In the genomic region with DNA sequence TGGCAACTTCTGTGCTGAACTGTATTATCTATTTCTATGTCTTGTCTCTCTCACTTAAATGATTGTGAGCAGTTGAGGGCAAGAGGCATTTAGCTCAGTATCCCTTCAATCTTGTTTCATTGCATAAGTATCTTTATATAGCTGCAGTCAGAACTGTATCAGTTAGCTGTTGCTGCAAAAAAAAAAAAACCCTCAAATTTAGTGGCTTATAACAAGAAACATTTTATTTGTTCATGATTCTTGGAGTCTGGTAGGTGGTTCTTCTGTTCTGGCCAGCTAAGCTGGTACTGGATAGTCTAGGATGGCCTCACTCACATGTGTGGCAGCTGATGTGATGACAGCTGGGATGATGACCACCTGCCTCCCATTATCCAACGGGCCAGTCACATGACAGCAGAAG, we compare ENCODE assay signal across 30 cellular contexts.
"Had no signal": no experiment of that assay in that cellular context is flagged by ENCODE, and none has a peak within 500 bp of the region (broad histone marks: within the 10 kb centered on the region; RNA-seq: fewer than 3 reads in every experiment).

No MANE protein-coding gene starts in this region.

- DNase-seq: glutamatergic neuron; heart left ventricle; hypothalamus; immature natural killer cell; kidney; left colon; left ventricle myocardium inferior; mesendoderm; naive B cell; natural killer cell; nucleus accumbens; pancreas; posterior cingulate gyrus; retina; right cardiac atrium; stimulated activated CD4-positive, alpha-beta T cell treated with anti-CD3 and anti-CD28 coated beads, Interleukin-12 subunit alpha, Interleukin-12 subunit beta, amount 100 ng/mL, for 4 hours; stimulated activated CD4-positive, alpha-beta T cell treated with anti-CD3 and anti-CD28 coated beads, Interleukin-15, amount 100 ng/mL, for 24 hours; stimulated activated CD4-positive, alpha-beta T cell treated with anti-CD3 and anti-CD28 coated beads, Interleukin-2, amount 100 ng/mL, for 24 hours; stimulated activated CD4-positive, alpha-beta T cell treated with anti-CD3 and anti-CD28 coated beads, Interleukin-4, amount 100 ng/mL, for 24 hours; stimulated activated naive CD4-positive, alpha-beta T cell had no signal

- ATAC-seq: heart left ventricle; left colon; natural killer cell; pancreas; right cardiac atrium; stimulated activated effector memory CD8-positive, alpha-beta T cell treated with anti-CD3 and anti-CD28 coated beads, Interleukin-12 subunit alpha, Interleukin-12 subunit beta, amount 100 ng/mL, for 72 hours had no signal

- H3K4me3 ChIP-seq: heart left ventricle, left ventricle myocardium inferior, lung, pancreas, prostate gland, skin epidermis, suprapubic skin, tibial nerve had no signal

- H3K27ac ChIP-seq: heart left ventricle, left ventricle myocardium inferior, pancreas, prostate gland, skin epidermis, suprapubic skin, tibial nerve had no signal

- FAIRE-seq: islet of Langerhans, kidney, pancreas had no signal

- H3K9me3 Mint-ChIP-seq: immature natural killer cell; natural killer cell; stimulated activated effector memory CD8-positive, alpha-beta T cell treated with anti-CD3 and anti-CD28 coated beads, Interleukin-12 subunit alpha, Interleukin-12 subunit beta, amount 100 ng/mL, for 72 hours; stimulated activated naive CD8-positive, alpha-beta T cell treated with anti-CD3 and anti-CD28 coated beads, Interleukin-15, Interleukin-2, amounts not matched to agents 100 ng/mL and 50 ng/mL, for 24 hours; type B pancreatic cell had no signal

- H3K4me1 Mint-ChIP-seq: immature natural killer cell; naive B cell; natural killer cell; stimulated activated effector memory CD8-positive, alpha-beta T cell treated with anti-CD3 and anti-CD28 coated beads, Interleukin-12 subunit alpha, Interleukin-12 subunit beta, amount 100 ng/mL, for 72 hours had no signal

- H3K9me3 ChIP-seq: heart left ventricle, left ventricle myocardium inferior, pancreas, prostate gland, suprapubic skin, tibial nerve had no signal

- H3K27ac Mint-ChIP-seq: immature natural killer cell; mesothelial cell of epicardium; naive B cell; natural killer cell; stimulated activated effector memory CD8-positive, alpha-beta T cell treated with anti-CD3 and anti-CD28 coated beads, Interleukin-12 subunit alpha, Interleukin-12 subunit beta, amount 100 ng/mL, for 72 hours; stimulated activated naive CD8-positive, alpha-beta T cell treated with anti-CD3 and anti-CD28 coated beads, Interleukin-15, Interleukin-2, amounts not matched to agents 100 ng/mL and 50 ng/mL, for 24 hours; type B pancreatic cell had no signal

- H3K27me3 ChIP-seq: tibial nerve had no signal

- H3K36me3 Mint-ChIP-seq: immature natural killer cell; mesothelial cell of epicardium; naive B cell; natural killer cell; stimulated activated effector memory CD8-positive, alpha-beta T cell treated with anti-CD3 and anti-CD28 coated beads, Interleukin-12 subunit alpha, Interleukin-12 subunit beta, amount 100 ng/mL, for 72 hours; type B pancreatic cell had no signal

- H3K36me3 ChIP-seq: heart left ventricle, left ventricle myocardium inferior, pancreas, prostate gland, suprapubic skin, tibial nerve had no signal

- H3K4me1 ChIP-seq: pancreas, prostate gland, suprapubic skin, tibial nerve had no signal

- H3K4me3 Mint-ChIP-seq: immature natural killer cell; mesothelial cell of epicardium; naive B cell; natural killer cell; stimulated activated effector memory CD8-positive, alpha-beta T cell treated with anti-CD3 and anti-CD28 coated beads, Interleukin-12 subunit alpha, Interleukin-12 subunit beta, amount 100 ng/mL, for 72 hours; stimulated activated naive CD8-positive, alpha-beta T cell treated with anti-CD3 and anti-CD28 coated beads, Interleukin-15, Interleukin-2, amounts not matched to agents 100 ng/mL and 50 ng/mL, for 24 hours; type B pancreatic cell had no signal
